ENCODE assay signal across 13 cellular contexts in genomic region chr18:62999392-62999791, GRCh38.
DNase-seq lines count a peak whose midpoint lies in the region; ATAC-seq and TF ChIP-seq lines count a peak whose summit lies in the region.
"Had no signal": no experiment of that assay in that cellular context is flagged by ENCODE, and none has a peak within 500 bp of the region (broad histone marks: within the 10 kb centered on the region; RNA-seq: fewer than 3 reads in every experiment).

No MANE protein-coding gene starts in this region.

- no peaks in the 10 kb centered on the region for H3K9me3 ChIP-seq in gastroesophageal sphincter
- no peaks in the 10 kb centered on the region for H3K9me3 ChIP-seq in PC-9 (ENCODE audit: insufficient read depth, low read depth)

- DNase-seq in AG08396 (ENCODE audit: low spot score) (peak; percentile 80), pons (ENCODE audit: low spot score) (peak; percentile 59), SW480 (ENCODE audit: low spot score) (no peak), PC-9 (no peak)
- DNase-seq: AML-193, glutamatergic neuron, nephron progenitor cell, trophoblast cell had no signal

- H3K9me2 ChIP-seq in PC-9 (ENCODE audit: insufficient read depth): no peaks in the 10 kb centered on the region

- WGBS in gastroesophageal sphincter (ENCODE audit: low coverage in 1 of 2), 2 donors: 37 to 60% methylated on average over 6 to 7 of the region's 7 CpGs

- peaks cover 0 to 11% (median 4%) of the 10 kb centered on the region in 3 donors for H3K4me1 ChIP-seq in gastroesophageal sphincter
- H3K4me1 ChIP-seq in PC-9 (replicated peaks; ENCODE audit: insufficient read depth): no peaks in the 10 kb centered on the region

- H3K79me2 ChIP-seq in PC-9 (ENCODE audit: low read depth): no peaks in the 10 kb centered on the region

- no peak overlapping the region for H3K4me2 ChIP-seq in PC-9

- intact Hi-C loops in PC-9 (cut with micrococcal nuclease; ENCODE audit: unreplicated experiment): no loop called here

- no peak for TF ChIP-seq POLR2A in gastroesophageal sphincter (IDR thresholded peaks at IDR 0.05)

- POLR2A ChIA-PET in PC-9 (lab: Charles Lee; ENCODE audit: unreplicated experiment): interaction anchor here (0.7 kb wide), 1 partner anchor 354 kb away, joined by 4 read pairs; no protein-coding TSS in a partner anchor

- BruUV-seq in PC-9 (replicated peaks; lab: Mats Ljungman, UMichigan): no TSS peak

- ATAC-seq in SK-N-SH treated with all-trans-retinoic acid at 6 μM for 48 hours (0 out of 3 replicates have a peak, but pooled peaks have one; percentile 16), gastroesophageal sphincter (peak; percentile 95), HG03159 (IDR thresholded peaks at IDR 0.05; ENCODE audit: unreplicated experiment) (no peak), GM21576 (IDR thresholded peaks at IDR 0.05; ENCODE audit: unreplicated experiment) (no peak)

- H3K27me3 ChIP-seq in gastroesophageal sphincter: peaks cover 7% of the 10 kb centered on the region
- no peaks in the 10 kb centered on the region for H3K27me3 ChIP-seq in PC-9 (ENCODE audit: insufficient read depth, low read depth)

- H3K27ac ChIP-seq in gastroesophageal sphincter (peak overlapping the region in 3 of 4 donors; percentile 29 to 52 (median 31)), PC-9 (no peak overlapping the region)
- H3K27ac ChIP-seq: SK-N-MC had no signal

- H3K4me3 ChIP-seq in gastroesophageal sphincter: no peak overlapping the region
- no peak overlapping the region for H3K4me3 ChIP-seq in PC-9
- H3K4me3 ChIP-seq: SK-N-MC had no signal

- H2AFZ ChIP-seq in PC-9: no peak overlapping the region

- TF ChIP-seq EP300 in gastroesophageal sphincter (IDR thresholded peaks at IDR 0.05): no peak

- no peaks in the 10 kb centered on the region for H4K20me1 ChIP-seq in PC-9 (ENCODE audit: insufficient read depth)

- CTCF ChIA-PET in PC-9 (lab: Charles Lee): no interaction called here

- H3F3A ChIP-seq in PC-9 (ENCODE audit: insufficient read depth, low read depth): no peaks in the 10 kb centered on the region

- TF ChIP-seq CTCF in gastroesophageal sphincter (IDR thresholded peaks at IDR 0.05): no peak
- no peak for TF ChIP-seq CTCF in PC-9 (conservative IDR thresholded peaks at IDR 0.05)

- H3K36me3 ChIP-seq in gastroesophageal sphincter (no peaks in the 10 kb centered on the region), PC-9 (ENCODE audit: low read depth) (no peaks in the 10 kb centered on the region)

TF ChIP-seq in SK-N-SH treated with all-trans-retinoic acid at 6 μM for 48 hours, 23 proteins besides CTCF, POLR2A, EP300 and RAD21:
- TF ChIP-seq ZNF70 (CRISPR knock-in tag; IDR thresholded peaks at IDR 0.05) (no peak), SNAI2 (CRISPR knock-in tag; IDR thresholded peaks at IDR 0.05) (no peak), GLIS3 (CRISPR knock-in tag; IDR thresholded peaks at IDR 0.05) (no peak), CSDC2 (CRISPR knock-in tag; IDR thresholded peaks at IDR 0.05) (no peak), BACH2 (CRISPR knock-in tag; IDR thresholded peaks at IDR 0.05; ENCODE audit: borderline replicate concordance) (no peak), CSRNP3 (CRISPR knock-in tag; IDR thresholded peaks at IDR 0.05) (no peak), TCF4 (CRISPR knock-in tag; IDR thresholded peaks at IDR 0.05; ENCODE audit: borderline replicate concordance) (no peak), ZC3H10 (CRISPR knock-in tag; IDR thresholded peaks at IDR 0.05) (no peak), ZFP30 (CRISPR knock-in tag; IDR thresholded peaks at IDR 0.05) (no peak), TOX (CRISPR knock-in tag; IDR thresholded peaks at IDR 0.05; ENCODE audit: borderline replicate concordance) (no peak), ARNTL (CRISPR knock-in tag; IDR thresholded peaks at IDR 0.05; ENCODE audit: borderline replicate concordance, low read depth) (no peak)
- TF ChIP-seq, protein P1, sequence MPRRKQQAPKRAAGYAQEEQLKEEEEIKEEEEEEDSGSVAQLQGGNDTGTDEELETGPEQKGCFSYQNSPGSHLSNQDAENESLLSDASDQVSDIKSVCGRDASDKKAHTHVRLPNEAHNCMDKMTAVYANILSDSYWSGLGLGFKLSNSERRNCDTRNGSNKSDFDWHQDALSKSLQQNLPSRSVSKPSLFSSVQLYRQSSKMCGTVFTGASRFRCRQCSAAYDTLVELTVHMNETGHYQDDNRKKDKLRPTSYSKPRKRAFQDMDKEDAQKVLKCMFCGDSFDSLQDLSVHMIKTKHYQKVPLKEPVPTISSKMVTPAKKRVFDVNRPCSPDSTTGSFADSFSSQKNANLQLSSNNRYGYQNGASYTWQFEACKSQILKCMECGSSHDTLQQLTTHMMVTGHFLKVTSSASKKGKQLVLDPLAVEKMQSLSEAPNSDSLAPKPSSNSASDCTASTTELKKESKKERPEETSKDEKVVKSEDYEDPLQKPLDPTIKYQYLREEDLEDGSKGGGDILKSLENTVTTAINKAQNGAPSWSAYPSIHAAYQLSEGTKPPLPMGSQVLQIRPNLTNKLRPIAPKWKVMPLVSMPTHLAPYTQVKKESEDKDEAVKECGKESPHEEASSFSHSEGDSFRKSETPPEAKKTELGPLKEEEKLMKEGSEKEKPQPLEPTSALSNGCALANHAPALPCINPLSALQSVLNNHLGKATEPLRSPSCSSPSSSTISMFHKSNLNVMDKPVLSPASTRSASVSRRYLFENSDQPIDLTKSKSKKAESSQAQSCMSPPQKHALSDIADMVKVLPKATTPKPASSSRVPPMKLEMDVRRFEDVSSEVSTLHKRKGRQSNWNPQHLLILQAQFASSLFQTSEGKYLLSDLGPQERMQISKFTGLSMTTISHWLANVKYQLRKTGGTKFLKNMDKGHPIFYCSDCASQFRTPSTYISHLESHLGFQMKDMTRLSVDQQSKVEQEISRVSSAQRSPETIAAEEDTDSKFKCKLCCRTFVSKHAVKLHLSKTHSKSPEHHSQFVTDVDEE (CRISPR knock-in tag; IDR thresholded peaks at IDR 0.05): no peak

Comparison
In these comparisons a context has a peak if more than half of its experiments do, and no peak if none do; other contexts are left out.
1. DNase-seq: peak in AG08396 (single experiment) and pons (single experiment); none in SW480 (single experiment) and PC-9 (0 of 2).
2. ATAC-seq: peak in SK-N-SH treated with all-trans-retinoic acid at 6 μM for 48 hours (single experiment) and gastroesophageal sphincter (single experiment); none in HG03159 (single experiment) and GM21576 (single experiment).